8 cellular contexts compared by ENCODE assay signal in the genomic region with DNA sequence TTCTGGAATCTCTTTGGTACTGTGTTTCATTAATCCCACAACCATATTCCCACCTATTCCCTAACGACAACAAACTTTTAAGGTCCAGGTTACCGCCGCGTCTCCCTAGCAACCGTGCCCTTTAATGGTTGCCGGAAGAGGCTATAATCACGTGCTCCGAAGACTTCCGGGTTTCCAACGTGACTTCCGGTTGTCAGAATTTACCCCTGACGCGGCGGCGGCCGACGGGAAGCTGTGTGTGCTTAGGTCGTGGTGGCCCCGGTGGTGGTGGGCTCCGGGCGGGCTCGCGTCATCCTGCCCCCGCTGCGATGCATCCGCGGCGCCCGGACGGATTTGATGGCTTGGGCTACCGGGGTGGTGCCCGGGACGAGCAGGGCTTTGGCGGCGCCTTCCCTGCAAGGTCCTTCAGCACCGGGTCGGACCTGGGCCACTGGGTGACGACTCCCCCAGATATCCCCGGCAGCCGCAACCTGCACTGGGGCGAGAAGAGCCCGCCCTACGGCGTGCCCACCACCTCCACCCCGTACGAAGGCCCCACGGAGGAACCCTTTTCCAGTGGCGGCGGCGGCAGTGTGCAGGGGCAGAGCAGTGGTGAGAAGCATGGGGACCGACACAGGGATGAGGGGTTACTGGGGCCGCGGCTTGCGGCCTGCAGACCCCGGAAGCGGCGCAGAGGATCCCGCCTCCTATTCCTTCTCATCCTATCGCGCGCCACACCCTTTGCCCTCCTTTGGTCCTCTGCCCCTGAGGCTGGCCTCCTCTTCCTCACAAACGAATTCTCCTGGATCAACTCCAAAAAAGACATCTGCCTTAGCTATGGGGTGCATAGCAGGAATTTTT. TPM values are rescaled to one million over a fixed set of nuclear protein-coding genes. Genes with fewer than 3 reads are reported as not detected.
DNase-seq lines count a peak whose midpoint lies in the region; ATAC-seq and TF ChIP-seq lines count a peak whose summit lies in the region.

A gene (plus strand): TSS at position 196 of the 840 bp plus-strand sequence. CDS start 113 bp downstream, at position 309.

- CTCF ChIA-PET in Panc1 (lab: Charles Lee): no interaction called here

- H3K4me1 ChIP-seq in Panc1 (ENCODE audit: control insufficient read depth, insufficient read depth, low read length) (peaks cover 4% of the 10 kb centered on the region), esophagus muscularis mucosa (peaks cover 5 to 29% (median 21%) of the 10 kb centered on the region in 4 donors), muscle layer of duodenum (ENCODE audit: control insufficient read depth in 1 of 2, insufficient read depth in 2 of 2, low read length in 2 of 2) (peaks cover 0 to 18% of the 10 kb centered on the region in 2 donors)

- H3K27ac ChIP-seq in Panc1 (ENCODE audit: low read length): peak within 1 kb of the TSS; percentile 78
- peak within 1 kb of the TSS; percentile 84 to 95 (median 90) for H3K27ac ChIP-seq in esophagus muscularis mucosa (replicated peaks in 1 of 4)
- H3K27ac ChIP-seq in muscle layer of duodenum (ENCODE audit: low read length): peak within 1 kb of the TSS; percentile 79

- H3K27me3 ChIP-seq in Panc1 (ENCODE audit: control insufficient read depth, insufficient read depth, low read length) (peaks cover 3% of the 10 kb centered on the region; the same call in 1 of the 2 replicates), esophagus muscularis mucosa (no peaks in the 10 kb centered on the region), muscle layer of duodenum (ENCODE audit: low read depth, low read length) (no peaks in the 10 kb centered on the region)

- in situ Hi-C loops in Panc1 (cut with HindIII; ENCODE audit: low pct_unique_long_range_greater_than_20kb, low sequenced_read_pairs): no loop called here

- no peak for TF ChIP-seq EP300 in Ishikawa (IDR thresholded peaks at IDR 0.05; ENCODE audit: borderline replicate concordance)
- TF ChIP-seq EP300 in esophagus muscularis mucosa (IDR thresholded peaks at IDR 0.05): no peak

- under 1% methylated on average over 28 of the region's 62 CpGs for WGBS in esophagus muscularis mucosa

- peak; percentile 20 for DNase-seq in DMS153 (lab: John Stamatoyannopoulos, UW)
- peak; percentile 60 for DNase-seq in Panc1 (ENCODE audit: low read depth, low spot score)
- peak; percentile 88 to 90 for DNase-seq in activated T-cell treated with anti-CD3 and anti-CD28 coated beads, Interleukin-2, amount 50 U/mL, for 48 hours
- peak; percentile 98 for DNase-seq in esophagus muscularis mucosa (ENCODE audit: extremely low spot score)
- peak; percentile 67 to 79 for DNase-seq in stimulated activated CD8-positive, alpha-beta memory T cell treated with anti-CD3 and anti-CD28 coated beads, Interleukin-7, amount 100 ng/mL, for 48 hours (ENCODE audit: extremely low read depth in 1 of 2, low read depth in 1 of 2)

- no TSS peak for BruUV-seq in Panc1 (replicated peaks; lab: Mats Ljungman, UMichigan)

- ATAC-seq in GM21576 (IDR thresholded peaks at IDR 0.05; ENCODE audit: unreplicated experiment): peak; percentile 96
- peak; percentile 98 for ATAC-seq in Panc1

- H3K9me3 ChIP-seq in Panc1 (ENCODE audit: control insufficient read depth, insufficient read depth, low read depth, low read length) (no peaks in the 10 kb centered on the region), esophagus muscularis mucosa (no peaks in the 10 kb centered on the region), muscle layer of duodenum (ENCODE audit: control insufficient read depth in 1 of 2, low read length in 2 of 2) (no peaks in the 10 kb centered on the region)

- POLR2A ChIA-PET in Panc1 (lab: Charles Lee): no interaction called here

- no peak for TF ChIP-seq CTCF in Panc1 (IDR thresholded peaks at IDR 0.05)
- no peak for TF ChIP-seq CTCF in esophagus muscularis mucosa (IDR thresholded peaks at IDR 0.05)

- TF ChIP-seq POLR2A in esophagus muscularis mucosa (IDR thresholded peaks at IDR 0.05; ENCODE audit: low read depth): peak; percentile 34

- intact Hi-C loops in Panc1 (cut with micrococcal nuclease; ENCODE audit: unreplicated experiment): no loop called here
- intact Hi-C loops in esophagus muscularis mucosa (cut with DNase I): no loop called here

- no peak for TF ChIP-seq RAD21 in Ishikawa (IDR thresholded peaks at IDR 0.05; ENCODE audit: low read depth)

- H3K4me3 ChIP-seq in Panc1 (ENCODE audit: low read depth in 2 of 2, low read length in 2 of 2) (peak within 1 kb of the TSS; percentile 79 to 92), esophagus muscularis mucosa (peak within 1 kb of the TSS; percentile 78 to 95 (median 92)), muscle layer of duodenum (ENCODE audit: low read depth in 1 of 2, low read length in 2 of 2) (peak within 1 kb of the TSS; percentile 95 to 99)

- H3K36me3 ChIP-seq in Panc1 (ENCODE audit: control insufficient read depth, insufficient read depth, low read length) (peaks cover 6% of the 10 kb centered on the region), esophagus muscularis mucosa (peaks cover 0 to 5% (median 3%) of the 10 kb centered on the region in 4 donors), muscle layer of duodenum (ENCODE audit: control insufficient read depth in 1 of 2, insufficient read depth in 2 of 2, low read length in 2 of 2) (no peaks in the 10 kb centered on the region)

TF ChIP-seq in Ishikawa, 13 proteins besides CTCF, POLR2A, EP300 and RAD21:
- peak; percentile 44; the same call in 1 of the 2 replicates for TF ChIP-seq ZBTB7A (IDR thresholded peaks at IDR 0.05; ENCODE audit: low read depth)
- TF ChIP-seq NFIC (IDR thresholded peaks at IDR 0.05): no peak
- peak; percentile 84 for TF ChIP-seq TAF1 (IDR thresholded peaks at IDR 0.05; ENCODE audit: low read depth)
- TF ChIP-seq, protein P1, sequence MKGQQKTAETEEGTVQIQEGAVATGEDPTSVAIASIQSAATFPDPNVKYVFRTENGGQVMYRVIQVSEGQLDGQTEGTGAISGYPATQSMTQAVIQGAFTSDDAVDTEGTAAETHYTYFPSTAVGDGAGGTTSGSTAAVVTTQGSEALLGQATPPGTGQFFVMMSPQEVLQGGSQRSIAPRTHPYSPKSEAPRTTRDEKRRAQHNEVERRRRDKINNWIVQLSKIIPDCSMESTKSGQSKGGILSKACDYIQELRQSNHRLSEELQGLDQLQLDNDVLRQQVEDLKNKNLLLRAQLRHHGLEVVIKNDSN (IDR thresholded peaks at IDR 0.05): peak; percentile 98
- TF ChIP-seq EGR1 (IDR thresholded peaks at IDR 0.05): no peak
- TF ChIP-seq TCF12 (IDR thresholded peaks at IDR 0.05; ENCODE audit: low read depth): no peak
- TF ChIP-seq CREB1 (IDR thresholded peaks at IDR 0.05; ENCODE audit: low read depth): no peak; the same call in 1 of the 2 replicates
- no peak for TF ChIP-seq FOXM1 (IDR thresholded peaks at IDR 0.05; ENCODE audit: borderline replicate concordance, low read depth)
- TF ChIP-seq TEAD4 (IDR thresholded peaks at IDR 0.05): no peak
- TF ChIP-seq, protein P2, sequence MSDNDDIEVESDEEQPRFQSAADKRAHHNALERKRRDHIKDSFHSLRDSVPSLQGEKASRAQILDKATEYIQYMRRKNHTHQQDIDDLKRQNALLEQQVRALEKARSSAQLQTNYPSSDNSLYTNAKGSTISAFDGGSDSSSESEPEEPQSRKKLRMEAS (IDR thresholded peaks at IDR 0.05): peak; percentile 87
- TF ChIP-seq, protein P3, sequence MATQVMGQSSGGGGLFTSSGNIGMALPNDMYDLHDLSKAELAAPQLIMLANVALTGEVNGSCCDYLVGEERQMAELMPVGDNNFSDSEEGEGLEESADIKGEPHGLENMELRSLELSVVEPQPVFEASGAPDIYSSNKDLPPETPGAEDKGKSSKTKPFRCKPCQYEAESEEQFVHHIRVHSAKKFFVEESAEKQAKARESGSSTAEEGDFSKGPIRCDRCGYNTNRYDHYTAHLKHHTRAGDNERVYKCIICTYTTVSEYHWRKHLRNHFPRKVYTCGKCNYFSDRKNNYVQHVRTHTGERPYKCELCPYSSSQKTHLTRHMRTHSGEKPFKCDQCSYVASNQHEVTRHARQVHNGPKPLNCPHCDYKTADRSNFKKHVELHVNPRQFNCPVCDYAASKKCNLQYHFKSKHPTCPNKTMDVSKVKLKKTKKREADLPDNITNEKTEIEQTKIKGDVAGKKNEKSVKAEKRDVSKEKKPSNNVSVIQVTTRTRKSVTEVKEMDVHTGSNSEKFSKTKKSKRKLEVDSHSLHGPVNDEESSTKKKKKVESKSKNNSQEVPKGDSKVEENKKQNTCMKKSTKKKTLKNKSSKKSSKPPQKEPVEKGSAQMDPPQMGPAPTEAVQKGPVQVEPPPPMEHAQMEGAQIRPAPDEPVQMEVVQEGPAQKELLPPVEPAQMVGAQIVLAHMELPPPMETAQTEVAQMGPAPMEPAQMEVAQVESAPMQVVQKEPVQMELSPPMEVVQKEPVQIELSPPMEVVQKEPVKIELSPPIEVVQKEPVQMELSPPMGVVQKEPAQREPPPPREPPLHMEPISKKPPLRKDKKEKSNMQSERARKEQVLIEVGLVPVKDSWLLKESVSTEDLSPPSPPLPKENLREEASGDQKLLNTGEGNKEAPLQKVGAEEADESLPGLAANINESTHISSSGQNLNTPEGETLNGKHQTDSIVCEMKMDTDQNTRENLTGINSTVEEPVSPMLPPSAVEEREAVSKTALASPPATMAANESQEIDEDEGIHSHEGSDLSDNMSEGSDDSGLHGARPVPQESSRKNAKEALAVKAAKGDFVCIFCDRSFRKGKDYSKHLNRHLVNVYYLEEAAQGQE (IDR thresholded peaks at IDR 0.05; ENCODE audit: low read depth): no peak
- no peak for TF ChIP-seq CEBPB (IDR thresholded peaks at IDR 0.05)
- peak; percentile 85 for TF ChIP-seq YY1 (IDR thresholded peaks at IDR 0.05; ENCODE audit: low read depth)

RNA-seq across cellular contexts. Expression of the gene that starts here (rescaled TPM):
- total RNA-seq in Panc1 (2021; ENCODE audit: unreplicated experiment): 34.5 TPM
- 15.6 TPM for polyA plus RNA-seq in Panc1 (2012; ENCODE audit: insufficient read length)
- total RNA-seq in esophagus muscularis mucosa: 10 to 100 TPM; 49.3 to 63.3 (median 56.2) TPM

Comparison
In these comparisons a context has a peak if more than half of its experiments do, and no peak if none do; other contexts are left out.
1. Peak in every context shown above with its lines: DNase-seq, ATAC-seq, H3K4me3 ChIP-seq and H3K27ac ChIP-seq.
2. DNase-seq: peak in every context shown above with its lines; median percentile 98 in esophagus muscularis mucosa; 89 in activated T-cell treated with anti-CD3 and anti-CD28 coated beads, Interleukin-2, amount 50 U/mL, for 48 hours; 73 in stimulated activated CD8-positive, alpha-beta memory T cell treated with anti-CD3 and anti-CD28 coated beads, Interleukin-7, amount 100 ng/mL, for 48 hours; 60 in Panc1; 20 in DMS153.